9 cellular contexts compared by ENCODE assay signal in the genomic region with DNA sequence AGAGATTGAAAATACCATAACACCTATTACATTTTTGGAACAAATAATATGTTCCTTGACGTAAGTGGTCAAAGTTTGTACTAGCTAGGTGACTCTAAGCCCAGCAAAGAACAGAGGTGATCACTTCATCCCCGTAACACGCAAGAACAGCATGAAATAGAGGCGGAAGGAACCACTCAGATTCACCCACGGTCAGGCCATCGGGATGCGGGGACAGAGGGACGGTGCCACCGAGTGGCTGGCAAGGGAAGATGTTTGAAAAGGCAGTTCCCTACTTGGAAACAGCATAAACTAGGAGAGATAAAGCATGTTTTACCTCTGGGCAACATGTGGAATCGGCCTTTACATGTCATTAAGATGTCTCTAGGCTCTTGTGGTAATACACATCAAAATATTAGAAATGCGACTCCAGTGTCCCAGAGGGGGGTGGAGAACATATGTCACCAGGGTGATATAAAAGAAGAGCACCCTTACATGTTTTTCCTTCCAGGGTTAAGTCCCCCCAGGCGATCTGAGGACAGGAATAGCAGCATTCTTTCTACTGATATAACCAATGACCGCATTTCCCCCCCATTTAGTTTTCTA.
DNase-seq lines count a peak whose midpoint lies in the region; ATAC-seq, FAIRE-seq and TF ChIP-seq lines count a peak whose summit lies in the region.
"Had no signal": no experiment of that assay in that cellular context is flagged by ENCODE, and none has a peak within 500 bp of the region (broad histone marks: within the 10 kb centered on the region; RNA-seq: fewer than 3 reads in every experiment).

No MANE protein-coding gene starts in this region.

- POLR2A ChIA-PET in IMR-90 (lab: Charles Lee; ENCODE audit: unreplicated experiment), result no interaction called here

- H4K91ac ChIP-seq in IMR-90 (ENCODE audit: insufficient read depth, low read depth, low read length), result no peak overlapping the region

- H3K27me3 ChIP-seq in IMR-90 (ENCODE audit: control insufficient read depth, insufficient read depth, low read length) (no peaks in the 10 kb centered on the region), bronchial epithelial cell (ENCODE audit: control insufficient read depth, insufficient read depth, low read length) (no peaks in the 10 kb centered on the region), ascending aorta (no peaks in the 10 kb centered on the region)
- H3K27me3 ChIP-seq: Peyer's patch had no signal

- no peaks in the 10 kb centered on the region for H3K4me1 ChIP-seq in IMR-90 (ENCODE audit: control insufficient read depth, insufficient read depth, low read length)
- H3K4me1 ChIP-seq in ascending aorta, result peaks cover 0 to 8% of the 10 kb centered on the region in 2 donors
- H3K4me1 ChIP-seq: Peyer's patch had no signal

- intact Hi-C loops in IMR-90 (cut with micrococcal nuclease), result no loop called here
- intact Hi-C loops in ascending aorta (cut with DNase I), result no loop called here

- no peaks in the 10 kb centered on the region for H3K27me3 Mint-ChIP-seq in neural crest cell (ENCODE audit: low read depth)

- no peak overlapping the region for H3K18ac ChIP-seq in IMR-90 (ENCODE audit: low read depth, low read length)

- CTCF ChIA-PET in IMR-90 (lab: Yijun Ruan, JAX), result no interaction called here

- no peaks in the 10 kb centered on the region for H4K20me1 ChIP-seq in IMR-90 (ENCODE audit: insufficient read depth, low read length)

- H2BK20ac ChIP-seq in IMR-90 (ENCODE audit: low read depth, low read length), result no peak overlapping the region

- H3K4ac ChIP-seq in IMR-90 (ENCODE audit: low read depth, low read length), result no peak overlapping the region

- H3K4me3 Mint-ChIP-seq in neural crest cell, result no peak overlapping the region
- H3K4me3 Mint-ChIP-seq: activated T-helper 1 cell treated with anti-CD3 and anti-CD28 coated beads, Interleukin-12 subunit alpha, Interleukin-12 subunit beta, Interleukin-2, Interleukin-4 antibody, amounts not matched to agents 30 ng/mL and 10 ng/mL and 1 ng/mL, durations not matched to agents 14 hours and 24 hours and 36 hours had no signal

- H3K14ac ChIP-seq in IMR-90 (replicated peaks; ENCODE audit: low read depth, low read length), result no peak overlapping the region

- H3K9me3 Mint-ChIP-seq in neural crest cell, result no peaks in the 10 kb centered on the region
- H3K9me3 Mint-ChIP-seq: activated T-helper 1 cell treated with anti-CD3 and anti-CD28 coated beads, Interleukin-12 subunit alpha, Interleukin-12 subunit beta, Interleukin-2, Interleukin-4 antibody, amounts not matched to agents 30 ng/mL and 10 ng/mL and 1 ng/mL, durations not matched to agents 14 hours and 24 hours and 36 hours had no signal

- H3K9ac ChIP-seq in IMR-90 (ENCODE audit: low read depth, low read length), result no peak overlapping the region

- TF ChIP-seq CTCF in IMR-90 (conservative IDR thresholded peaks at IDR 0.05; ENCODE audit: low read depth, low read length) (peak; percentile 29), bronchial epithelial cell (IDR thresholded peaks at IDR 0.05; ENCODE audit: insufficient read depth, low read length, severe bottlenecking) (peak; percentile 24), neural crest cell (conservative IDR thresholded peaks at IDR 0.05) (peak; percentile 51), ascending aorta (IDR thresholded peaks at IDR 0.05) (peak in 1 of 3 experiments; percentile 36)

- peaks cover 6% of the 10 kb centered on the region for H3K4me1 Mint-ChIP-seq in neural crest cell

- no peak overlapping the region for H4K8ac ChIP-seq in IMR-90 (ENCODE audit: low read depth in 2 of 2, low read length in 2 of 2)

- H3K27ac ChIP-seq in IMR-90 (ENCODE audit: insufficient read depth, low read length) (no peak overlapping the region), ascending aorta (no peak overlapping the region)
- H3K27ac ChIP-seq: Peyer's patch had no signal

- no peak for FAIRE-seq in bronchial epithelial cell (lab: Jason Lieb, UNC)

- H3K36me3 ChIP-seq in IMR-90 (ENCODE audit: control insufficient read depth, insufficient read depth, low read length), result no peaks in the 10 kb centered on the region
- no peaks in the 10 kb centered on the region for H3K36me3 ChIP-seq in bronchial epithelial cell (ENCODE audit: control insufficient read depth, insufficient read depth, low read length)
- H3K36me3 ChIP-seq in ascending aorta, result peaks cover 0 to 3% of the 10 kb centered on the region in 2 donors

- H3K23ac ChIP-seq in IMR-90 (ENCODE audit: low read depth, low read length), result no peak overlapping the region

- no peaks in the 10 kb centered on the region for H3K9me1 ChIP-seq in IMR-90 (ENCODE audit: insufficient read depth, low read length)

- H3K4me3 ChIP-seq in IMR-90 (ENCODE audit: insufficient read depth, low read depth, low read length) (no peak overlapping the region), bronchial epithelial cell (ENCODE audit: low read depth, low read length) (no peak overlapping the region), ascending aorta (no peak overlapping the region)
- H3K4me3 ChIP-seq: Peyer's patch had no signal

- no peak overlapping the region for H2AK5ac ChIP-seq in IMR-90 (ENCODE audit: low read depth, low read length)

- DNase-seq in G401 (ENCODE audit: low spot score) (peak; percentile 47), IMR-90 (no peak), bronchial epithelial cell (ENCODE audit: low read depth) (peak; percentile 4), neural crest cell (ENCODE audit: low read depth, low spot score) (no peak), SHP77 treated with DMSO at 0.1 percent for 48 hours (lab: John Stamatoyannopoulos, UW) (no peak), NCI-H510A (lab: John Stamatoyannopoulos, UW) (no peak), ascending aorta (ENCODE audit: low spot score in 2 of 2) (no peak)
- DNase-seq: Peyer's patch had no signal

- H3K9me3 ChIP-seq in IMR-90 (ENCODE audit: control insufficient read depth, insufficient read depth, low read length), result no peaks in the 10 kb centered on the region
- H3K9me3 ChIP-seq in ascending aorta, result no peaks in the 10 kb centered on the region
- H3K9me3 ChIP-seq: Peyer's patch had no signal

- no peak overlapping the region for H2BK5ac ChIP-seq in IMR-90 (ENCODE audit: low read depth, low read length, poor library complexity, severe bottlenecking)

- no peak overlapping the region for H3K4me2 ChIP-seq in IMR-90 (ENCODE audit: low read depth, low read length)

- H3K27ac Mint-ChIP-seq in neural crest cell (ENCODE audit: unreplicated experiment), result no peak overlapping the region
- H3K27ac Mint-ChIP-seq: activated T-helper 1 cell treated with anti-CD3 and anti-CD28 coated beads, Interleukin-12 subunit alpha, Interleukin-12 subunit beta, Interleukin-2, Interleukin-4 antibody, amounts not matched to agents 30 ng/mL and 10 ng/mL and 1 ng/mL, durations not matched to agents 14 hours and 24 hours and 36 hours had no signal

- H2BK120ac ChIP-seq in IMR-90 (ENCODE audit: low read depth, low read length), result no peak overlapping the region

- TF ChIP-seq POLR2A in IMR-90 (IDR thresholded peaks at IDR 0.05; ENCODE audit: low read depth, low read length), result no peak

- BruUV-seq in IMR-90 (replicated peaks; lab: Mats Ljungman, UMichigan), result no TSS peak

- no peak overlapping the region for H2BK15ac ChIP-seq in IMR-90 (ENCODE audit: low read depth, low read length)

- H3K79me1 ChIP-seq in IMR-90 (ENCODE audit: low read depth in 1 of 2, low read length in 2 of 2), result no peaks in the 10 kb centered on the region

- no peak overlapping the region for H2AFZ ChIP-seq in IMR-90 (replicated peaks; ENCODE audit: low read length, poor library complexity)

- peaks cover 6% of the 10 kb centered on the region for H3K36me3 Mint-ChIP-seq in neural crest cell (ENCODE audit: low read depth)

- no peak overlapping the region for H4K5ac ChIP-seq in IMR-90 (ENCODE audit: low read depth, low read length)

- in situ Hi-C loops in G401 (cut with HindIII; ENCODE audit: low sequenced_read_pairs) (no loop called here), IMR-90 (cut with MboI; ENCODE audit: low sequenced_read_pairs) (loop anchor here (10.0 kb wide), 1 partner anchor 505 kb away; no protein-coding TSS in a partner anchor)

- WGBS in IMR-90 (ENCODE audit: extremely low coverage in 2 of 2, insufficient read length in 1 of 2), 2 experiments, result 80% methylated on average over 1 of the region's 13 CpGs; no CpG with 5 or more reads in 1 of the 2 experiments

- dilution Hi-C loops in IMR-90 (cut with HindIII; ENCODE audit: low sequenced_read_pairs, unreplicated experiment), result no loop called here

- H3K56ac ChIP-seq in IMR-90 (ENCODE audit: extremely low read depth, insufficient read depth, low read length), result no peak overlapping the region

- TF ChIP-seq RAD21 in IMR-90 (IDR thresholded peaks at IDR 0.05; ENCODE audit: low read length), result peak; percentile 44

- no peak overlapping the region for H2AK9ac ChIP-seq in IMR-90 (replicated peaks; ENCODE audit: low read depth, low read length, poor library complexity)

- no peak for ATAC-seq in IMR-90 (ENCODE audit: low read depth)

TF ChIP-seq in IMR-90, 13 proteins besides CTCF, POLR2A, EP300 and RAD21:
- TF ChIP-seq MAZ (IDR thresholded peaks at IDR 0.05; ENCODE audit: borderline replicate concordance, low read depth, low read length) (no peak), SMC3 (IDR thresholded peaks at IDR 0.05; ENCODE audit: low read depth, low read length) (0 out of 2 replicates have a peak, but pooled peaks have one; percentile 21)
TF ChIP-seq in IMR-90: peak in this region for 1.

Comparison
In these comparisons a context has a peak if more than half of its experiments do, and no peak if none do; other contexts are left out.
1. DNase-seq: peak in G401 (single experiment) and bronchial epithelial cell (single experiment); none in IMR-90 (single experiment), neural crest cell (single experiment), SHP77 treated with DMSO at 0.1 percent for 48 hours (single experiment), NCI-H510A (single experiment) and ascending aorta (0 of 2).